ENCODE assay signal across 10 cellular contexts in genomic region chr6:29976253-29976587, GRCh38. TPM values are rescaled to one million over a fixed set of nuclear protein-coding genes. Genes with fewer than 3 reads are reported as not detected.
DNase-seq lines count a peak whose midpoint lies in the region; ATAC-seq, FAIRE-seq and TF ChIP-seq lines count a peak whose summit lies in the region.
"Had no signal": no experiment of that assay in that cellular context is flagged by ENCODE, and none has a peak within 500 bp of the region (broad histone marks: within the 10 kb centered on the region; RNA-seq: fewer than 3 reads in every experiment).

No MANE protein-coding gene starts in this region.

- intact Hi-C loops in A673 (cut with micrococcal nuclease; ENCODE audit: unreplicated experiment): loop anchor here (2.0 kb wide), 1 partner anchor 23 kb away; no protein-coding TSS in a partner anchor

- H3K27me3 ChIP-seq in A673 (replicated peaks; ENCODE audit: insufficient read depth, low read depth, low read length, poor library complexity) (no peaks in the 10 kb centered on the region), HUES64 (ENCODE audit: insufficient read depth, low read length) (peaks cover 68% of the 10 kb centered on the region), muscle layer of colon (ENCODE audit: control insufficient read depth in 1 of 2, insufficient read depth in 2 of 2, low read length in 2 of 2) (no peaks in the 10 kb centered on the region)

- H3K4me3 ChIP-seq in A673 (ENCODE audit: low read depth, low read length, poor library complexity, severe bottlenecking) (peak overlapping the region; percentile 49), HUES64 (ENCODE audit: low read length) (peak overlapping the region; percentile 51), muscle layer of colon (ENCODE audit: low read depth in 1 of 2, low read length in 2 of 2) (peak overlapping the region; percentile 24 to 49)

- no peaks in the 10 kb centered on the region for H3K9me3 ChIP-seq in A673 (ENCODE audit: low read depth, low read length, poor library complexity, severe bottlenecking)
- no peaks in the 10 kb centered on the region for H3K9me3 ChIP-seq in HUES64 (ENCODE audit: insufficient read depth, low read depth, low read length)
- no peaks in the 10 kb centered on the region for H3K9me3 ChIP-seq in muscle layer of colon (ENCODE audit: low read length)

- WGBS in HUES64: under 1% methylated on average over 4 of the region's 8 CpGs

- no peak overlapping the region for H3K9ac ChIP-seq in HUES64 (ENCODE audit: low read depth, low read length)
- H3K9ac ChIP-seq in muscle layer of colon (ENCODE audit: low read length): peak overlapping the region; percentile 87

- POLR2A ChIA-PET in A673 (lab: Charles Lee; ENCODE audit: low non-redundant PET): no interaction called here

- CTCF ChIA-PET in A673 (lab: Charles Lee): no interaction called here

- BruUV-seq in A673 (replicated peaks; lab: Mats Ljungman, UMichigan): no TSS peak

- H3K4me1 ChIP-seq in A673 (ENCODE audit: insufficient read depth, low read length, poor library complexity, severe bottlenecking) (no peaks in the 10 kb centered on the region), HUES64 (ENCODE audit: insufficient read depth, low read length) (peaks cover 12% of the 10 kb centered on the region), muscle layer of colon (ENCODE audit: insufficient read depth, low read length) (peaks cover 15% of the 10 kb centered on the region)

- TF ChIP-seq CTCF in A673 (conservative IDR thresholded peaks at IDR 0.05; ENCODE audit: low read depth, low read length): no peak

- TF ChIP-seq POLR2A in GM12892 (IDR thresholded peaks at IDR 0.05; ENCODE audit: low read depth, low read length): no peak

- ATAC-seq in HG03521 (IDR thresholded peaks at IDR 0.05; ENCODE audit: unreplicated experiment): no peak

- FAIRE-seq in GM12892 (lab: Jason Lieb, UNC): no peak
- FAIRE-seq: small intestine had no signal

- DNase-seq in A673 (ENCODE audit: low spot score) (no peak), caudate nucleus (lab: John Stamatoyannopoulos, UW) (no peak), dermis blood vessel endothelial cell (no peak), GM12892 (ENCODE audit: insufficient read length) (no peak)
- no peak for DNase-seq in effector CD4-positive, alpha-beta T cell

- H3K27ac ChIP-seq in A673 (ENCODE audit: low read depth, low read length, poor library complexity, severe bottlenecking) (no peak overlapping the region), HUES64 (ENCODE audit: low read depth, low read length) (no peak overlapping the region), caudate nucleus (ENCODE audit: low read depth, low read length) (peak overlapping the region; percentile 40), muscle layer of colon (ENCODE audit: low read depth, low read length) (peak overlapping the region; percentile 42)
- H3K27ac ChIP-seq: HL-60 had no signal

- H3K36me3 ChIP-seq in A673 (ENCODE audit: insufficient read depth, low read length, poor library complexity, severe bottlenecking) (no peaks in the 10 kb centered on the region), HUES64 (ENCODE audit: insufficient read depth, low read length) (no peaks in the 10 kb centered on the region), muscle layer of colon (ENCODE audit: insufficient read depth, low read length) (no peaks in the 10 kb centered on the region)

RNA-seq across cellular contexts. Expression of gene HLA-A, which starts 33.9 kb away (rescaled TPM):
- total RNA-seq in A673 (2021) (190 TPM in 2 replicates), dermis blood vessel endothelial cell (595 and 927 TPM in 2 replicates)
- 60.5 TPM for polyA plus RNA-seq in HUES64 (2013, experiment 1 of 2)
- 66.8 TPM for polyA plus RNA-seq in HUES64 (2013, experiment 2 of 2)
- 940 TPM for polyA plus RNA-seq in GM12892 (2012; ENCODE audit: missing spikeins)

Comparison
In these comparisons a context has a peak if more than half of its experiments do, and no peak if none do; other contexts are left out.
1. H3K27ac ChIP-seq: peak in caudate nucleus (single experiment) and muscle layer of colon (single experiment); none in A673 (single experiment) and HUES64 (single experiment).
2. Peak in every context shown above with its lines, with median percentiles within 50 percentile points of each other: H3K4me3 ChIP-seq.